Comparison of ENCODE assay signal across 11 cellular contexts in genomic region chr18:2304378-2305175, GRCh38.
DNase-seq lines count a peak whose midpoint lies in the region; ATAC-seq and TF ChIP-seq lines count a peak whose summit lies in the region.
"Had no signal": no experiment of that assay in that cellular context is flagged by ENCODE, and none has a peak within 500 bp of the region (broad histone marks: within the 10 kb centered on the region; RNA-seq: fewer than 3 reads in every experiment).

No MANE protein-coding gene starts in this region.

- H3K9me3 ChIP-seq in RWPE2 (ENCODE audit: severe bottlenecking) (no peaks in the 10 kb centered on the region), adrenal gland (replicated peaks in 1 of 3) (no peaks in the 10 kb centered on the region)
- H3K9me3 ChIP-seq: thyroid gland had no signal

- no peak for TF ChIP-seq POLR2A in adrenal gland (IDR thresholded peaks at IDR 0.05)

- intact Hi-C loops in sciatic nerve (cut with DNase I) (no loop called here), adrenal gland (cut with DNase I) (no loop called here)

- no peaks in the 10 kb centered on the region for H3K27me3 ChIP-seq in RWPE2 (ENCODE audit: insufficient read depth, poor library complexity, severe bottlenecking)
- H3K27me3 ChIP-seq in adrenal gland = no peaks in the 10 kb centered on the region
- H3K27me3 ChIP-seq: thyroid gland had no signal

- TF ChIP-seq CTCF in RWPE2 (IDR thresholded peaks at IDR 0.05; ENCODE audit: poor library complexity, severe bottlenecking) (no peak), adrenal gland (IDR thresholded peaks at IDR 0.05) (no peak)

- WGBS in adrenal gland, 4 donors = 29 to 48% (median 38%) methylated on average over 2 of the region's 2 CpGs

- H3K4me3 ChIP-seq in RWPE2 (ENCODE audit: severe bottlenecking) = no peak overlapping the region
- H3K4me3 ChIP-seq in adrenal gland = no peak overlapping the region
- H3K4me3 ChIP-seq: thyroid gland had no signal

- H3K27ac ChIP-seq in RWPE2 (ENCODE audit: poor library complexity, severe bottlenecking) = peak overlapping the region; percentile 88
- no peak overlapping the region for H3K27ac ChIP-seq in adrenal gland
- H3K27ac ChIP-seq: thyroid gland had no signal

- ATAC-seq in RWPE2 (ENCODE audit: low read depth) = peak; percentile 79
- ATAC-seq in sciatic nerve = no peak
- ATAC-seq in HG03354 (IDR thresholded peaks at IDR 0.05; ENCODE audit: poor library complexity, severe bottlenecking, unreplicated experiment) = no peak

- DNase-seq in SIG-M5 treated with dmso at 0.1 percent for 504 hours (lab: John Stamatoyannopoulos, UW; ENCODE audit: unreplicated experiment) = peak; percentile 17
- no peak for DNase-seq in SIG-M5 (lab: John Stamatoyannopoulos, UW)
- no peak for DNase-seq in RWPE2 (ENCODE audit: low spot score)
- peak; percentile 10 for DNase-seq in fibroblast of peridontal ligament (ENCODE audit: extremely low read depth)
- no peak for DNase-seq in KG1 (lab: John Stamatoyannopoulos, UW)
- no peak for DNase-seq in sciatic nerve (ENCODE audit: low spot score)
- DNase-seq in adrenal gland = no peak
- DNase-seq: KBM-7, NCI-H2029 treated with DMSO at 0.1 percent for 48 hours, thyroid gland had no signal

- H3K36me3 ChIP-seq in RWPE2 (ENCODE audit: low read depth) = no peaks in the 10 kb centered on the region
- H3K36me3 ChIP-seq in adrenal gland (replicated peaks in 1 of 2) = no peaks in the 10 kb centered on the region
- H3K36me3 ChIP-seq: thyroid gland had no signal

- H3K4me1 ChIP-seq in RWPE2 (ENCODE audit: insufficient read depth, poor library complexity, severe bottlenecking) = peaks cover 39% of the 10 kb centered on the region
- no peaks in the 10 kb centered on the region for H3K4me1 ChIP-seq in adrenal gland (replicated peaks in 1 of 2)
- H3K4me1 ChIP-seq: thyroid gland had no signal

Comparison
In these comparisons a context has a peak if more than half of its experiments do, and no peak if none do; other contexts are left out.
1. DNase-seq: peak in SIG-M5 treated with dmso at 0.1 percent for 504 hours (single experiment) and fibroblast of peridontal ligament (single experiment); none in SIG-M5 (single experiment), RWPE2 (single experiment), KG1 (single experiment), sciatic nerve (single experiment) and adrenal gland (0 of 7).